In the genomic region with DNA sequence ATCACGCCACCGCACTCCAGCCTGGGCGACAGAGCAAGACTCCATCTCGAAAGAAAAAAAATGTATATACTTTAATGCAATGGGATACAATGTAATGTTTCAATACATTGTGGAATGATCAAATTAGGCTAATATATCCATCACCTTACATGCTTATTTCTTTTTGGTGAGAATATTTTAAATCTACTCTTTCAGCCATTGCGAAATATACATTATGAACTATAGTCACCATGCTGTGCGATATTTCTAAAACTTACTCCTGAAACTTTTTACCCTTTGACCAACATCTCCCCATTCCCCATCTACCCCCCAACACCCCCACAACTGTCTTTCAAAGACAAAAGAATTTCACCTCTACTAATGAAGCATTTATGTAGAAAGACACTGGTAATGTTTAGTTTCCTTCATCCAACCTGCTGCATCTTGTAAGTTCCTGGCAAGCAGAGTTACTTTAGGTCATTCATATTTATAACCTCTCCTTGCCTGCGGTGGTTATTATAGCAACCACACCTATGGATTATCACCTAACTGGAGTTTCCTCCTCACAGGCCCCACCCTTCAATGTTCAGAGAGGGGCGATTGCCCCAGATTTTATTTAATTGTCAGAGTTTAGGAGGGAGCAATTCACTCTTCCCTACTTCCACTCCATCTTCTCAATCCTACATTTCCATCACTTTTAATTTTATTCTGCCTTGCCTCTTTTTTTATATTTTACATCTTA, we compare ENCODE assay signal across 8 cellular contexts. TPM values are rescaled to one million over a fixed set of nuclear protein-coding genes. Genes with fewer than 3 reads are reported as not detected.
DNase-seq lines count a peak whose midpoint lies in the region; ATAC-seq and TF ChIP-seq lines count a peak whose summit lies in the region.

No MANE protein-coding gene starts in this region.

- H3K9me3 Mint-ChIP-seq in CD8-positive, alpha-beta T cell, result no peaks in the 10 kb centered on the region
- no peaks in the 10 kb centered on the region for H3K9me3 Mint-ChIP-seq in dendritic cell treated with granulocyte-macrophage colony-stimulating factor and Interleukin-4, amounts not matched to agents 40 ng/mL and 50 ng/mL, for 4 days

- no peaks in the 10 kb centered on the region for H3K9me3 ChIP-seq in CD8-positive, alpha-beta T cell (ENCODE audit: low read length)
- H3K9me3 ChIP-seq in MG63 (no peaks in the 10 kb centered on the region), neuron (ENCODE audit: low read length) (no peaks in the 10 kb centered on the region)

- peak overlapping the region; percentile 96 for H3K4me3 Mint-ChIP-seq in CD8-positive, alpha-beta T cell
- peak overlapping the region; percentile 98 for H3K4me3 Mint-ChIP-seq in dendritic cell treated with granulocyte-macrophage colony-stimulating factor and Interleukin-4, amounts not matched to agents 40 ng/mL and 50 ng/mL, for 4 days

- H2AFZ ChIP-seq in neuron (ENCODE audit: low read depth, low read length), result peak overlapping the region; percentile 54

- peak overlapping the region; percentile 99 for H3K27ac Mint-ChIP-seq in CD8-positive, alpha-beta T cell
- peak overlapping the region; percentile 98 for H3K27ac Mint-ChIP-seq in dendritic cell treated with granulocyte-macrophage colony-stimulating factor and Interleukin-4, amounts not matched to agents 40 ng/mL and 50 ng/mL, for 4 days

- intact Hi-C loops in CD8-positive, alpha-beta T cell (cut with DNase I, micrococcal nuclease), result loop anchor here (1.0 to 10.0 kb wide), 13 partner anchors 55 to 1390 kb away; a partner anchor contains a TSS
- intact Hi-C loops in dendritic cell treated with granulocyte-macrophage colony-stimulating factor and Interleukin-4, amounts not matched to agents 40 ng/mL and 50 ng/mL, for 4 days (cut with micrococcal nuclease), result loop anchor here (1.0 to 5.0 kb wide), 3 partner anchors 23 to 153 kb away; a partner anchor contains a TSS

- no peaks in the 10 kb centered on the region for H3K27me3 ChIP-seq in CD8-positive, alpha-beta T cell (ENCODE audit: insufficient read depth, low read length)
- H3K27me3 ChIP-seq in MG63, result no peaks in the 10 kb centered on the region
- no peaks in the 10 kb centered on the region for H3K27me3 ChIP-seq in neuron (ENCODE audit: insufficient read depth, low read length)

- no peaks in the 10 kb centered on the region for H3K36me3 ChIP-seq in CD8-positive, alpha-beta T cell (ENCODE audit: insufficient read depth, low read length)
- no peaks in the 10 kb centered on the region for H3K36me3 ChIP-seq in MG63
- no peaks in the 10 kb centered on the region for H3K36me3 ChIP-seq in neuron (ENCODE audit: insufficient read depth, low read length)

- H3K4me3 ChIP-seq in CD8-positive, alpha-beta T cell (ENCODE audit: low read depth, low read length), result peak overlapping the region; percentile 87
- H3K4me3 ChIP-seq in MG63 (peak overlapping the region; percentile 76), neuron (ENCODE audit: low read length) (peak overlapping the region; percentile 94)

- TF ChIP-seq CTCF in CD8-positive, alpha-beta T cell (IDR thresholded peaks at IDR 0.05), result no peak

- peak overlapping the region; percentile 89 for H3K27ac ChIP-seq in CD8-positive, alpha-beta T cell (ENCODE audit: low read depth, low read length)

- ATAC-seq in CD8-positive, alpha-beta T cell, result no peak
- ATAC-seq in HG03469 (IDR thresholded peaks at IDR 0.05; ENCODE audit: unreplicated experiment) (no peak), HG02759 (IDR thresholded peaks at IDR 0.05; ENCODE audit: unreplicated experiment) (no peak)

- H3K4me1 Mint-ChIP-seq in CD8-positive, alpha-beta T cell (ENCODE audit: low read depth), result peaks cover 30% of the 10 kb centered on the region
- H3K4me1 Mint-ChIP-seq in dendritic cell treated with granulocyte-macrophage colony-stimulating factor and Interleukin-4, amounts not matched to agents 40 ng/mL and 50 ng/mL, for 4 days (ENCODE audit: low read depth), result peaks cover 20% of the 10 kb centered on the region

- peaks cover 26% of the 10 kb centered on the region for H3K4me1 ChIP-seq in CD8-positive, alpha-beta T cell (ENCODE audit: insufficient read depth, low read length)
- H3K4me1 ChIP-seq in neuron (ENCODE audit: insufficient read depth, low read length), result peaks cover 26% of the 10 kb centered on the region

- no peak for DNase-seq in CD8-positive, alpha-beta T cell
- DNase-seq in MG63 (no peak), GDM1 (lab: John Stamatoyannopoulos, UW) (no peak), KG1 (lab: John Stamatoyannopoulos, UW) (no peak)

- POLR2A ChIA-PET in CD8-positive, alpha-beta T cell (lab: Charles Lee), result interaction anchor here (0.7 to 1.9 kb wide), 10 partner anchors 8 to 319 kb away, joined by 3 to 35 read pairs (median 6); a partner anchor contains a TSS

- CTCF ChIA-PET in CD8-positive, alpha-beta T cell (lab: Charles Lee), result interaction anchor here (1.1 kb wide), 1 partner anchor 58 kb away, joined by 3 read pairs; a partner anchor contains a TSS

- H3K27me3 Mint-ChIP-seq in CD8-positive, alpha-beta T cell (ENCODE audit: low read depth), result no peaks in the 10 kb centered on the region
- H3K27me3 Mint-ChIP-seq in dendritic cell treated with granulocyte-macrophage colony-stimulating factor and Interleukin-4, amounts not matched to agents 40 ng/mL and 50 ng/mL, for 4 days, result no peaks in the 10 kb centered on the region

- peaks cover 10% of the 10 kb centered on the region for H3K36me3 Mint-ChIP-seq in CD8-positive, alpha-beta T cell
- peaks cover 13% of the 10 kb centered on the region for H3K36me3 Mint-ChIP-seq in dendritic cell treated with granulocyte-macrophage colony-stimulating factor and Interleukin-4, amounts not matched to agents 40 ng/mL and 50 ng/mL, for 4 days (ENCODE audit: low read depth)

RNA-seq across cellular contexts. Expression of a gene that starts 1.2 kb away (rescaled TPM):
- 10 to 100 TPM; 14.4 to 17.3 TPM for total RNA-seq in CD8-positive, alpha-beta T cell
- total RNA-seq in MG63 (2014; rRNA removed; shearing (Covaris generic); ENCODE audit: low replicate concordance), result 59.8 and 68.3 TPM in 2 replicates

RNA-seq across cellular contexts. Expression of a gene that starts 57.9 kb away (rescaled TPM):
- total RNA-seq in CD8-positive, alpha-beta T cell, result not detected
- total RNA-seq in MG63 (2014; rRNA removed; shearing (Covaris generic); ENCODE audit: low replicate concordance), result 0.07 TPM in 1 of 2 replicates, not detected in the other
